In genomic region chr3:119236756-119237155, GRCh38 we compare ENCODE assay signal across 15 cellular contexts. TPM values are rescaled to one million over a fixed set of nuclear protein-coding genes. Genes with fewer than 3 reads are reported as not detected.
A peak's percentile ranks its signal among the peaks of the same experiment; 100 is the strongest.
DNase-seq lines count a peak whose midpoint lies in the region; ATAC-seq, FAIRE-seq and TF ChIP-seq lines count a peak whose summit lies in the region.
"Had no signal": no experiment of that assay in that cellular context is flagged by ENCODE, and none has a peak within 500 bp of the region (broad histone marks: within the 10 kb centered on the region; RNA-seq: fewer than 3 reads in every experiment).

No MANE protein-coding gene starts in this region.

- DNase-seq in activated gamma-delta T cell treated with Interleukin-2 at 50 U/mL for 16 hours (peak; percentile 14), activated gamma-delta T cell (lab: John Stamatoyannopoulos, UW) (no peak), HFFc6 (no peak), D721Med (ENCODE audit: insufficient read length, low spot score) (no peak), osteoblast (ENCODE audit: insufficient read length, low spot score, missing footprints) (no peak)
- DNase-seq: NCI-H1436, NCI-H446 treated with DMSO at 0.1 percent for 48 hours, sigmoid colon had no signal

- H2AFZ ChIP-seq in osteoblast (ENCODE audit: low read length) = no peak overlapping the region

- H3K36me3 Mint-ChIP-seq in HFFc6 (ENCODE audit: low read depth) = peaks cover 35% of the 10 kb centered on the region
- H3K36me3 Mint-ChIP-seq in activated naive CD4-positive, alpha-beta T cell treated with anti-CD3 and anti-CD28 coated beads, Interleukin-2, amount 50 U/mL, for 24 hours = peaks cover 28% of the 10 kb centered on the region

- no peaks in the 10 kb centered on the region for H3K9me3 ChIP-seq in neutrophil
- no peaks in the 10 kb centered on the region for H3K9me3 ChIP-seq in osteoblast (ENCODE audit: low read depth, low read length)
- H3K9me3 ChIP-seq: sigmoid colon had no signal

- H3K27me3 Mint-ChIP-seq in HFFc6 (ENCODE audit: insufficient read depth) = no peaks in the 10 kb centered on the region; the same call in 1 of the 2 replicates
- no peaks in the 10 kb centered on the region for H3K27me3 Mint-ChIP-seq in activated naive CD4-positive, alpha-beta T cell treated with anti-CD3 and anti-CD28 coated beads, Interleukin-2, amount 50 U/mL, for 24 hours

- H3K4me2 ChIP-seq in osteoblast (ENCODE audit: insufficient read depth, low read length) = no peak overlapping the region

- H3K4me3 ChIP-seq in neutrophil (ENCODE audit: low read depth in 1 of 2, low read length in 1 of 2) (peak overlapping the region in 1 of 2 experiments; percentile 14), osteoblast (ENCODE audit: insufficient read depth, low read length) (no peak overlapping the region)
- H3K4me3 ChIP-seq: lung, sigmoid colon, SK-N-MC had no signal

- H4K20me1 ChIP-seq in osteoblast (ENCODE audit: insufficient read depth, low read length) = no peaks in the 10 kb centered on the region

- peaks cover 44% of the 10 kb centered on the region for H3K79me2 ChIP-seq in osteoblast (ENCODE audit: insufficient read depth, low read length)

- no peaks in the 10 kb centered on the region for H3K9me3 Mint-ChIP-seq in HFFc6
- no peaks in the 10 kb centered on the region for H3K9me3 Mint-ChIP-seq in activated naive CD4-positive, alpha-beta T cell treated with anti-CD3 and anti-CD28 coated beads, Interleukin-2, amount 50 U/mL, for 24 hours
- H3K9me3 Mint-ChIP-seq: WTC11 had no signal

- no peak overlapping the region for H3K4me3 Mint-ChIP-seq in HFFc6
- peak overlapping the region; percentile 72 for H3K4me3 Mint-ChIP-seq in activated naive CD4-positive, alpha-beta T cell treated with anti-CD3 and anti-CD28 coated beads, Interleukin-2, amount 50 U/mL, for 24 hours
- H3K4me3 Mint-ChIP-seq: neural crest cell, WTC11 had no signal

- no peak for ATAC-seq in SK-N-SH treated with all-trans-retinoic acid at 6 μM for 48 hours
- ATAC-seq: WTC11 had no signal

- H3K27ac Mint-ChIP-seq in HFFc6 = peak overlapping the region; percentile 29
- peak overlapping the region; percentile 94 for H3K27ac Mint-ChIP-seq in activated naive CD4-positive, alpha-beta T cell treated with anti-CD3 and anti-CD28 coated beads, Interleukin-2, amount 50 U/mL, for 24 hours
- H3K27ac Mint-ChIP-seq: WTC11 had no signal

- H3K27me3 ChIP-seq in neutrophil (no peaks in the 10 kb centered on the region), osteoblast (ENCODE audit: insufficient read depth, low read length) (no peaks in the 10 kb centered on the region)
- H3K27me3 ChIP-seq: sigmoid colon had no signal

- TF ChIP-seq CTCF in HFFc6 (IDR thresholded peaks at IDR 0.05) = no peak
- TF ChIP-seq CTCF in neutrophil (IDR thresholded peaks at IDR 0.05) = no peak
- no peak for TF ChIP-seq CTCF in D721Med (IDR thresholded peaks at IDR 0.05; ENCODE audit: insufficient read depth, missing control alignments)
- TF ChIP-seq CTCF in osteoblast (IDR thresholded peaks at IDR 0.05; ENCODE audit: extremely low read depth, low read depth, low read length) = no peak

- peaks cover 57% of the 10 kb centered on the region for H3K4me1 Mint-ChIP-seq in HFFc6 (ENCODE audit: low read depth)
- H3K4me1 Mint-ChIP-seq in activated naive CD4-positive, alpha-beta T cell treated with anti-CD3 and anti-CD28 coated beads, Interleukin-2, amount 50 U/mL, for 24 hours = peaks cover 80% of the 10 kb centered on the region

- H3K36me3 ChIP-seq in neutrophil = peaks cover 18% of the 10 kb centered on the region
- H3K36me3 ChIP-seq in osteoblast (ENCODE audit: insufficient read depth, low read length) = peaks cover 22% of the 10 kb centered on the region

- H3K27ac ChIP-seq in neutrophil = peak overlapping the region; percentile 76
- no peak overlapping the region for H3K27ac ChIP-seq in osteoblast (ENCODE audit: low read depth, low read length)
- H3K27ac ChIP-seq: sigmoid colon, SK-N-MC had no signal

- peaks cover 49 to 53% of the 10 kb centered on the region in 2 experiments for H3K4me1 ChIP-seq in neutrophil (ENCODE audit: control insufficient read depth in 1 of 2, insufficient read depth in 1 of 2, low read depth in 1 of 2, low read length in 1 of 2)
- peaks cover 44% of the 10 kb centered on the region for H3K4me1 ChIP-seq in osteoblast (ENCODE audit: insufficient read depth, low read length)

- no peak for FAIRE-seq in D721Med (lab: Jason Lieb, UNC)

TF ChIP-seq in SK-N-SH treated with all-trans-retinoic acid at 6 μM for 48 hours, 23 proteins besides CTCF, POLR2A, EP300 and RAD21 (continues in another document):
- TF ChIP-seq ZNF8 (CRISPR knock-in tag; IDR thresholded peaks at IDR 0.05) (no peak), ZNF70 (CRISPR knock-in tag; IDR thresholded peaks at IDR 0.05) (no peak), ZFP30 (CRISPR knock-in tag; IDR thresholded peaks at IDR 0.05) (no peak), TSHZ2 (CRISPR knock-in tag; IDR thresholded peaks at IDR 0.05) (no peak), ZFP3 (CRISPR knock-in tag; IDR thresholded peaks at IDR 0.05) (no peak), CREB5 (CRISPR knock-in tag; IDR thresholded peaks at IDR 0.05; ENCODE audit: low read depth) (no peak), TOX (CRISPR knock-in tag; IDR thresholded peaks at IDR 0.05; ENCODE audit: borderline replicate concordance) (no peak), BACH2 (CRISPR knock-in tag; IDR thresholded peaks at IDR 0.05; ENCODE audit: borderline replicate concordance) (no peak), ISL1 (CRISPR knock-in tag; IDR thresholded peaks at IDR 0.05) (no peak), ZNF565 (CRISPR knock-in tag; conservative IDR thresholded peaks at IDR 0.05; ENCODE audit: low read depth) (no peak), GLIS3 (CRISPR knock-in tag; IDR thresholded peaks at IDR 0.05) (no peak), SNAI2 (CRISPR knock-in tag; IDR thresholded peaks at IDR 0.05) (no peak), ARNTL (CRISPR knock-in tag; IDR thresholded peaks at IDR 0.05; ENCODE audit: borderline replicate concordance, low read depth) (no peak), ZC3H10 (CRISPR knock-in tag; IDR thresholded peaks at IDR 0.05) (no peak), PPARA (CRISPR knock-in tag; IDR thresholded peaks at IDR 0.05; ENCODE audit: borderline replicate concordance) (no peak), PATZ1 (CRISPR knock-in tag; IDR thresholded peaks at IDR 0.05; ENCODE audit: borderline replicate concordance) (no peak), RARB (CRISPR knock-in tag; IDR thresholded peaks at IDR 0.05) (no peak), CSDC2 (CRISPR knock-in tag; IDR thresholded peaks at IDR 0.05) (no peak)

RNA-seq across cellular contexts. Expression of gene B4GALT4, which starts 3.9 kb away (rescaled TPM):
- 10 to 100 TPM; 47.2 to 53.5 (median 52.5) TPM for total RNA-seq in HFFc6 (2021; fragmentation: NEBNext Ultra II Directional; extraction: Animal tissue kit (Norgen Biotek cat#: 25700))
- total RNA-seq in osteoblast = 22.7 and 28.2 TPM in 2 replicates

RNA-seq across cellular contexts. Expression of gene ARHGAP31, which starts 57.4 kb away (rescaled TPM):
- total RNA-seq in HFFc6 (2021; fragmentation: NEBNext Ultra II Directional; extraction: Animal tissue kit (Norgen Biotek cat#: 25700)) = 10 to 100 TPM; 18.0 to 25.1 (median 20.5) TPM
- total RNA-seq in osteoblast = 41.5 and 56.5 TPM in 2 replicates
